8 cellular contexts compared by ENCODE assay signal in genomic region chr2:191012845-191013616, GRCh38. TPM values are rescaled to one million over a fixed set of nuclear protein-coding genes. Genes with fewer than 3 reads are reported as not detected.
DNase-seq lines count a peak whose midpoint lies in the region; ATAC-seq, FAIRE-seq and TF ChIP-seq lines count a peak whose summit lies in the region.

No MANE protein-coding gene starts in this region.

- H3K27ac ChIP-seq in DND-41 (ENCODE audit: low read length) (peak overlapping the region; percentile 85), endothelial cell of umbilical vein (ENCODE audit: insufficient read depth, low read depth, low read length) (peak overlapping the region; percentile 36)

- TF ChIP-seq CTCF in DND-41 (IDR thresholded peaks at IDR 0.05; ENCODE audit: borderline replicate concordance, extremely low read depth, low read length, poor library complexity, severe bottlenecking) = no peak
- TF ChIP-seq CTCF in LNCaP clone FGC (IDR thresholded peaks at IDR 0.05; ENCODE audit: control insufficient read depth, extremely low read depth, insufficient read depth) = no peak
- TF ChIP-seq CTCF in endothelial cell of umbilical vein (IDR thresholded peaks at IDR 0.05; ENCODE audit: extremely low read depth in 1 of 2, insufficient read depth in 1 of 2, low read depth in 1 of 2, low read length in 2 of 2) = no peak

- no TSS peak for BruUV-seq in endothelial cell of umbilical vein (replicated peaks; lab: Mats Ljungman, UMichigan)

- dilution Hi-C loops in endothelial cell of umbilical vein (cut with MboI; ENCODE audit: extremely low pct_ligation_motif_present, low sequenced_read_pairs) = no loop called here

- CTCF ChIA-PET in endothelial cell of umbilical vein (lab: Charles Lee) = interaction anchor here (0.9 to 1.3 kb wide), 3 partner anchors 13 to 67 kb away, joined by 3 to 4 read pairs (median 3); no protein-coding TSS in a partner anchor

- in situ Hi-C loops in G401 (cut with HindIII; ENCODE audit: low sequenced_read_pairs) = no loop called here

- ATAC-seq in DND-41 (ENCODE audit: insufficient read depth, low read depth) (peak; percentile 30), HG02571 (IDR thresholded peaks at IDR 0.05; ENCODE audit: unreplicated experiment) (no peak), GM21529 (IDR thresholded peaks at IDR 0.05; ENCODE audit: unreplicated experiment) (no peak)

- H3K36me3 ChIP-seq in DND-41 (ENCODE audit: insufficient read depth, low read length) = peaks cover 29% of the 10 kb centered on the region
- peaks cover 2 to 3% of the 10 kb centered on the region in 2 experiments for H3K36me3 ChIP-seq in endothelial cell of umbilical vein (ENCODE audit: control insufficient read depth in 2 of 2, extremely low read depth in 1 of 2, insufficient read depth in 2 of 2, low read length in 2 of 2)
- H3K36me3 ChIP-seq in neuron (ENCODE audit: insufficient read depth, low read length) = peaks cover 16% of the 10 kb centered on the region

- H3K4me1 ChIP-seq in DND-41 (ENCODE audit: insufficient read depth, low read length) (peaks cover 40% of the 10 kb centered on the region), endothelial cell of umbilical vein (ENCODE audit: control insufficient read depth, extremely low read depth, insufficient read depth, low read length) (peaks cover 16% of the 10 kb centered on the region), neuron (ENCODE audit: insufficient read depth, low read length) (peaks cover 15% of the 10 kb centered on the region)

- H3K9ac ChIP-seq in DND-41 (ENCODE audit: low read depth, low read length) (peak overlapping the region; percentile 89), endothelial cell of umbilical vein (replicated peaks; ENCODE audit: extremely low read depth, insufficient read depth, low read length) (peak overlapping the region; percentile 74)

- POLR2A ChIA-PET in endothelial cell of umbilical vein (lab: Charles Lee) = no interaction called here

- no peak for FAIRE-seq in endothelial cell of umbilical vein (lab: Jason Lieb, UNC)

- intact Hi-C loops in endothelial cell of umbilical vein (cut with micrococcal nuclease) = loop anchor here (1.0 to 5.0 kb wide), 3 partner anchors 8 to 66 kb away; no protein-coding TSS in a partner anchor

- H3K79me2 ChIP-seq in DND-41 (ENCODE audit: insufficient read depth, low read length) (peaks cover 40% of the 10 kb centered on the region), endothelial cell of umbilical vein (ENCODE audit: control insufficient read depth, insufficient read depth, low read length) (peaks cover 21% of the 10 kb centered on the region)

- H4K20me1 ChIP-seq in DND-41 (ENCODE audit: insufficient read depth, low read length) = no peaks in the 10 kb centered on the region
- H4K20me1 ChIP-seq in endothelial cell of umbilical vein (replicated peaks; ENCODE audit: control insufficient read depth, extremely low read depth, insufficient read depth, low read length) = no peaks in the 10 kb centered on the region

- H3K27me3 ChIP-seq in DND-41 (ENCODE audit: insufficient read depth, low read length, poor library complexity) = no peaks in the 10 kb centered on the region
- no peaks in the 10 kb centered on the region for H3K27me3 ChIP-seq in endothelial cell of umbilical vein (ENCODE audit: control insufficient read depth in 2 of 2, insufficient read depth in 2 of 2, low read length in 2 of 2)
- no peaks in the 10 kb centered on the region for H3K27me3 ChIP-seq in neuron (ENCODE audit: insufficient read depth, low read length)

- peak overlapping the region; percentile 85 for H2AFZ ChIP-seq in DND-41 (ENCODE audit: low read depth, low read length)
- peak overlapping the region; percentile 68 for H2AFZ ChIP-seq in endothelial cell of umbilical vein (ENCODE audit: low read depth, low read length)
- H2AFZ ChIP-seq in neuron (ENCODE audit: low read depth, low read length) = peak overlapping the region; percentile 53

- H3K4me2 ChIP-seq in DND-41 (ENCODE audit: insufficient read depth, low read length) (peak overlapping the region; percentile 94), endothelial cell of umbilical vein (ENCODE audit: insufficient read depth, low read length) (peak overlapping the region; percentile 90)

- H3K4me3 ChIP-seq in DND-41 (ENCODE audit: low read depth in 1 of 2, low read length in 2 of 2) = peak overlapping the region; percentile 67 to 96
- H3K4me3 ChIP-seq in LNCaP clone FGC (ENCODE audit: low read depth, low read length) = peak overlapping the region; percentile 87
- H3K4me3 ChIP-seq in endothelial cell of umbilical vein (replicated peaks in 1 of 3; ENCODE audit: insufficient read depth in 1 of 3, low read depth in 1 of 3, low read length in 3 of 3) = peak overlapping the region; percentile 50 to 94 (median 78)
- peak overlapping the region; percentile 62 for H3K4me3 ChIP-seq in neuron (ENCODE audit: low read length)

- H3K9me3 ChIP-seq in DND-41 (ENCODE audit: insufficient read depth, low read length, severe bottlenecking) (no peaks in the 10 kb centered on the region), endothelial cell of umbilical vein (replicated peaks; ENCODE audit: control insufficient read depth, insufficient read depth, low read length) (no peaks in the 10 kb centered on the region), neuron (ENCODE audit: low read length) (no peaks in the 10 kb centered on the region)

- no peak for TF ChIP-seq POLR2A in endothelial cell of umbilical vein (IDR thresholded peaks at IDR 0.05; ENCODE audit: low read depth, low read length)

- H3K9me1 ChIP-seq in endothelial cell of umbilical vein (replicated peaks; ENCODE audit: control insufficient read depth, extremely low read depth, insufficient read depth, low read length) = no peaks in the 10 kb centered on the region

- no peak for DNase-seq in DND-41
- DNase-seq in LNCaP clone FGC (ENCODE audit: low read depth) = no peak
- DNase-seq in endothelial cell of umbilical vein (ENCODE audit: low read depth, low spot score) = no peak
- DNase-seq in G401 (ENCODE audit: low spot score) = no peak
- DNase-seq in retina = no peak

TF ChIP-seq in endothelial cell of umbilical vein, 7 proteins besides CTCF, POLR2A, EP300 and RAD21:
- TF ChIP-seq POLR2AphosphoS5 (IDR thresholded peaks at IDR 0.05; ENCODE audit: insufficient read depth, low read depth, low read length) (no peak), MYC (IDR thresholded peaks at IDR 0.05; ENCODE audit: low read depth, low read length) (no peak), EZH2 (IDR thresholded peaks at IDR 0.05; ENCODE audit: borderline replicate concordance, low read depth, low read length, severe bottlenecking) (no peak), JUN (IDR thresholded peaks at IDR 0.05; ENCODE audit: borderline replicate concordance, insufficient read depth, insufficient read length, low read depth) (no peak), GATA2 (IDR thresholded peaks at IDR 0.05; ENCODE audit: insufficient read depth, insufficient read length, low read depth, low read length) (no peak), MAX (IDR thresholded peaks at IDR 0.05; ENCODE audit: insufficient read depth, insufficient read length) (no peak), FOS (IDR thresholded peaks at IDR 0.05; ENCODE audit: borderline replicate concordance, insufficient read depth, low read length) (no peak)

RNA-seq across cellular contexts. Expression of gene STAT1, which starts 0.9 kb away (rescaled TPM):
- total RNA-seq in endothelial cell of umbilical vein = 59.2 and 67.6 TPM in 2 replicates
- 56.1 and 64.2 TPM in 2 replicates for polyA plus RNA-seq in endothelial cell of umbilical vein
- 56.9 and 57.6 TPM in 2 replicates for polyA plus RNA-seq in endothelial cell of umbilical vein (2011; cell fraction: cytosol; rRNA removed)
- 108 and 111 TPM in 2 replicates for polyA plus RNA-seq in endothelial cell of umbilical vein (2011; cell fraction: nucleus; rRNA removed)
- polyA plus RNA-seq in endothelial cell of umbilical vein (2012) = 78.7 and 102 TPM in 2 replicates
- 132 and 160 TPM in 2 replicates for polyA minus RNA-seq in endothelial cell of umbilical vein
- polyA minus RNA-seq in endothelial cell of umbilical vein (2011; cell fraction: cytosol; rRNA and poly(A)+ RNA removed) = 25.5 TPM
- 147 and 163 TPM in 2 replicates for polyA minus RNA-seq in endothelial cell of umbilical vein (2011; cell fraction: nucleus; rRNA and poly(A)+ RNA removed)
- total RNA-seq in G401 (2014; rRNA removed; shearing (Covaris generic)) = 37.8 and 39.3 TPM in 2 replicates
